In genomic region chr3:37993811-37994638, GRCh38 we compare ENCODE assay signal across 3 cellular contexts.
TF ChIP-seq lines count a peak whose summit lies in the region.

No MANE protein-coding gene starts in this region.

TF ChIP-seq in liver, 16 proteins besides CTCF, POLR2A, EP300 and RAD21:
- no peak for TF ChIP-seq TAF1 (conservative IDR thresholded peaks at IDR 0.05)
- TF ChIP-seq HNF4G (IDR thresholded peaks at IDR 0.05): no peak
- peak; percentile 96 to 98 for TF ChIP-seq EGR1 (IDR thresholded peaks at IDR 0.05; ENCODE audit: low read depth in 2 of 2)
- no peak for TF ChIP-seq JUND (IDR thresholded peaks at IDR 0.05)
- TF ChIP-seq FOXA1 (IDR thresholded peaks at IDR 0.05): no peak
- no peak for TF ChIP-seq NR2F2 (IDR thresholded peaks at IDR 0.05)
- no peak for TF ChIP-seq FOXA2 (IDR thresholded peaks at IDR 0.05)
- no peak for TF ChIP-seq RXRA (IDR thresholded peaks at IDR 0.05)
- TF ChIP-seq, protein P1, sequence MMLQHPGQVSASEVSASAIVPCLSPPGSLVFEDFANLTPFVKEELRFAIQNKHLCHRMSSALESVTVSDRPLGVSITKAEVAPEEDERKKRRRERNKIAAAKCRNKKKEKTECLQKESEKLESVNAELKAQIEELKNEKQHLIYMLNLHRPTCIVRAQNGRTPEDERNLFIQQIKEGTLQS (IDR thresholded peaks at IDR 0.05): no peak
- TF ChIP-seq YY1 (IDR thresholded peaks at IDR 0.05): peak; percentile 38
- TF ChIP-seq, protein P2, sequence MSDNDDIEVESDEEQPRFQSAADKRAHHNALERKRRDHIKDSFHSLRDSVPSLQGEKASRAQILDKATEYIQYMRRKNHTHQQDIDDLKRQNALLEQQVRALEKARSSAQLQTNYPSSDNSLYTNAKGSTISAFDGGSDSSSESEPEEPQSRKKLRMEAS (IDR thresholded peaks at IDR 0.05): no peak
- peak; percentile 24 for TF ChIP-seq SP1 (IDR thresholded peaks at IDR 0.05)
- TF ChIP-seq HNF4A (conservative IDR thresholded peaks at IDR 0.05): peak in 1 of 2 donors; percentile 16
- TF ChIP-seq, protein P3, sequence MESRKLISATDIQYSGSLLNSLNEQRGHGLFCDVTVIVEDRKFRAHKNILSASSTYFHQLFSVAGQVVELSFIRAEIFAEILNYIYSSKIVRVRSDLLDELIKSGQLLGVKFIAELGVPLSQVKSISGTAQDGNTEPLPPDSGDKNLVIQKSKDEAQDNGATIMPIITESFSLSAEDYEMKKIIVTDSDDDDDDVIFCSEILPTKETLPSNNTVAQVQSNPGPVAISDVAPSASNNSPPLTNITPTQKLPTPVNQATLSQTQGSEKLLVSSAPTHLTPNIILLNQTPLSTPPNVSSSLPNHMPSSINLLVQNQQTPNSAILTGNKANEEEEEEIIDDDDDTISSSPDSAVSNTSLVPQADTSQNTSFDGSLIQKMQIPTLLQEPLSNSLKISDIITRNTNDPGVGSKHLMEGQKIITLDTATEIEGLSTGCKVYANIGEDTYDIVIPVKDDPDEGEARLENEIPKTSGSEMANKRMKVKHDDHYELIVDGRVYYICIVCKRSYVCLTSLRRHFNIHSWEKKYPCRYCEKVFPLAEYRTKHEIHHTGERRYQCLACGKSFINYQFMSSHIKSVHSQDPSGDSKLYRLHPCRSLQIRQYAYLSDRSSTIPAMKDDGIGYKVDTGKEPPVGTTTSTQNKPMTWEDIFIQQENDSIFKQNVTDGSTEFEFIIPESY (IDR thresholded peaks at IDR 0.05): no peak
- TF ChIP-seq, protein P4, sequence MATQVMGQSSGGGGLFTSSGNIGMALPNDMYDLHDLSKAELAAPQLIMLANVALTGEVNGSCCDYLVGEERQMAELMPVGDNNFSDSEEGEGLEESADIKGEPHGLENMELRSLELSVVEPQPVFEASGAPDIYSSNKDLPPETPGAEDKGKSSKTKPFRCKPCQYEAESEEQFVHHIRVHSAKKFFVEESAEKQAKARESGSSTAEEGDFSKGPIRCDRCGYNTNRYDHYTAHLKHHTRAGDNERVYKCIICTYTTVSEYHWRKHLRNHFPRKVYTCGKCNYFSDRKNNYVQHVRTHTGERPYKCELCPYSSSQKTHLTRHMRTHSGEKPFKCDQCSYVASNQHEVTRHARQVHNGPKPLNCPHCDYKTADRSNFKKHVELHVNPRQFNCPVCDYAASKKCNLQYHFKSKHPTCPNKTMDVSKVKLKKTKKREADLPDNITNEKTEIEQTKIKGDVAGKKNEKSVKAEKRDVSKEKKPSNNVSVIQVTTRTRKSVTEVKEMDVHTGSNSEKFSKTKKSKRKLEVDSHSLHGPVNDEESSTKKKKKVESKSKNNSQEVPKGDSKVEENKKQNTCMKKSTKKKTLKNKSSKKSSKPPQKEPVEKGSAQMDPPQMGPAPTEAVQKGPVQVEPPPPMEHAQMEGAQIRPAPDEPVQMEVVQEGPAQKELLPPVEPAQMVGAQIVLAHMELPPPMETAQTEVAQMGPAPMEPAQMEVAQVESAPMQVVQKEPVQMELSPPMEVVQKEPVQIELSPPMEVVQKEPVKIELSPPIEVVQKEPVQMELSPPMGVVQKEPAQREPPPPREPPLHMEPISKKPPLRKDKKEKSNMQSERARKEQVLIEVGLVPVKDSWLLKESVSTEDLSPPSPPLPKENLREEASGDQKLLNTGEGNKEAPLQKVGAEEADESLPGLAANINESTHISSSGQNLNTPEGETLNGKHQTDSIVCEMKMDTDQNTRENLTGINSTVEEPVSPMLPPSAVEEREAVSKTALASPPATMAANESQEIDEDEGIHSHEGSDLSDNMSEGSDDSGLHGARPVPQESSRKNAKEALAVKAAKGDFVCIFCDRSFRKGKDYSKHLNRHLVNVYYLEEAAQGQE (IDR thresholded peaks at IDR 0.05): no peak
- peak in 1 of 2 donors; percentile 66 for TF ChIP-seq GABPA (IDR thresholded peaks at IDR 0.05 in 1 of 2, conservative IDR thresholded peaks at IDR 0.05 in 1 of 2)

TF ChIP-seq in HepG2, 621 proteins besides CTCF, POLR2A, EP300 and RAD21 (continues in another document):
- TF ChIP-seq CENPT (CRISPR knock-in tag; IDR thresholded peaks at IDR 0.05; ENCODE audit: low read depth) (no peak), ZNF205 (CRISPR knock-in tag; IDR thresholded peaks at IDR 0.05) (no peak), BRF2 (CRISPR knock-in tag; IDR thresholded peaks at IDR 0.05) (no peak), TIGD3 (CRISPR knock-in tag; IDR thresholded peaks at IDR 0.05; ENCODE audit: borderline replicate concordance) (no peak), ATF2 (CRISPR knock-in tag; IDR thresholded peaks at IDR 0.05) (no peak), HNRNPLL (IDR thresholded peaks at IDR 0.05; ENCODE audit: low read depth, low read length, poor library complexity, severe bottlenecking) (no peak), ZNF710 (CRISPR knock-in tag; IDR thresholded peaks at IDR 0.05; ENCODE audit: borderline replicate concordance) (no peak), ZNF850 (CRISPR knock-in tag; conservative IDR thresholded peaks at IDR 0.05) (no peak), TAF15 (IDR thresholded peaks at IDR 0.05; ENCODE audit: low read depth, low read length, poor library complexity, severe bottlenecking) (no peak), TMF1 (CRISPR knock-in tag; IDR thresholded peaks at IDR 0.05; ENCODE audit: low read depth) (no peak), ZNF569 (CRISPR knock-in tag; IDR thresholded peaks at IDR 0.05; ENCODE audit: borderline replicate concordance) (no peak), CBX2 (IDR thresholded peaks at IDR 0.05; ENCODE audit: low read depth, low read length) (no peak), CBX2 (CRISPR knock-in tag; IDR thresholded peaks at IDR 0.05; ENCODE audit: low read depth) (no peak), SNRNP70 (IDR thresholded peaks at IDR 0.05; ENCODE audit: low read depth, low read length) (no peak), ZNF720 (CRISPR knock-in tag; IDR thresholded peaks at IDR 0.05) (no peak), ZNF10 (CRISPR knock-in tag; IDR thresholded peaks at IDR 0.05; ENCODE audit: borderline replicate concordance, low read depth) (no peak), GTF3A (CRISPR knock-in tag; conservative IDR thresholded peaks at IDR 0.05) (no peak)

TF ChIP-seq in SK-N-SH treated with all-trans-retinoic acid at 6 μM for 48 hours, 23 proteins besides CTCF, POLR2A, EP300 and RAD21:
- TF ChIP-seq POU6F1 (CRISPR knock-in tag; IDR thresholded peaks at IDR 0.05; ENCODE audit: borderline replicate concordance, low read depth) (no peak), ARNTL (CRISPR knock-in tag; IDR thresholded peaks at IDR 0.05; ENCODE audit: borderline replicate concordance, low read depth) (no peak), ZNF70 (CRISPR knock-in tag; IDR thresholded peaks at IDR 0.05) (no peak), TCF4 (CRISPR knock-in tag; IDR thresholded peaks at IDR 0.05; ENCODE audit: borderline replicate concordance) (no peak), SNAI2 (CRISPR knock-in tag; IDR thresholded peaks at IDR 0.05) (no peak), CREB5 (CRISPR knock-in tag; IDR thresholded peaks at IDR 0.05; ENCODE audit: low read depth) (no peak), RARB (CRISPR knock-in tag; IDR thresholded peaks at IDR 0.05) (no peak), ZFP30 (CRISPR knock-in tag; IDR thresholded peaks at IDR 0.05) (no peak), ESRRG (CRISPR knock-in tag; IDR thresholded peaks at IDR 0.05) (no peak), TOX (CRISPR knock-in tag; IDR thresholded peaks at IDR 0.05; ENCODE audit: borderline replicate concordance) (no peak), PPARA (CRISPR knock-in tag; IDR thresholded peaks at IDR 0.05; ENCODE audit: borderline replicate concordance) (no peak)
- TF ChIP-seq, protein P5, sequence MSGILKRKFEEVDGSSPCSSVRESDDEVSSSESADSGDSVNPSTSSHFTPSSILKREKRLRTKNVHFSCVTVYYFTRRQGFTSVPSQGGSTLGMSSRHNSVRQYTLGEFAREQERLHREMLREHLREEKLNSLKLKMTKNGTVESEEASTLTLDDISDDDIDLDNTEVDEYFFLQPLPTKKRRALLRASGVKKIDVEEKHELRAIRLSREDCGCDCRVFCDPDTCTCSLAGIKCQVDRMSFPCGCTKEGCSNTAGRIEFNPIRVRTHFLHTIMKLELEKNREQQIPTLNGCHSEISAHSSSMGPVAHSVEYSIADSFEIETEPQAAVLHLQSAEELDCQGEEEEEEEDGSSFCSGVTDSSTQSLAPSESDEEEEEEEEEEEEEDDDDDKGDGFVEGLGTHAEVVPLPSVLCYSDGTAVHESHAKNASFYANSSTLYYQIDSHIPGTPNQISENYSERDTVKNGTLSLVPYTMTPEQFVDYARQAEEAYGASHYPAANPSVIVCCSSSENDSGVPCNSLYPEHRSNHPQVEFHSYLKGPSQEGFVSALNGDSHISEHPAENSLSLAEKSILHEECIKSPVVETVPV (CRISPR knock-in tag; IDR thresholded peaks at IDR 0.05): no peak
- TF ChIP-seq, protein P6, sequence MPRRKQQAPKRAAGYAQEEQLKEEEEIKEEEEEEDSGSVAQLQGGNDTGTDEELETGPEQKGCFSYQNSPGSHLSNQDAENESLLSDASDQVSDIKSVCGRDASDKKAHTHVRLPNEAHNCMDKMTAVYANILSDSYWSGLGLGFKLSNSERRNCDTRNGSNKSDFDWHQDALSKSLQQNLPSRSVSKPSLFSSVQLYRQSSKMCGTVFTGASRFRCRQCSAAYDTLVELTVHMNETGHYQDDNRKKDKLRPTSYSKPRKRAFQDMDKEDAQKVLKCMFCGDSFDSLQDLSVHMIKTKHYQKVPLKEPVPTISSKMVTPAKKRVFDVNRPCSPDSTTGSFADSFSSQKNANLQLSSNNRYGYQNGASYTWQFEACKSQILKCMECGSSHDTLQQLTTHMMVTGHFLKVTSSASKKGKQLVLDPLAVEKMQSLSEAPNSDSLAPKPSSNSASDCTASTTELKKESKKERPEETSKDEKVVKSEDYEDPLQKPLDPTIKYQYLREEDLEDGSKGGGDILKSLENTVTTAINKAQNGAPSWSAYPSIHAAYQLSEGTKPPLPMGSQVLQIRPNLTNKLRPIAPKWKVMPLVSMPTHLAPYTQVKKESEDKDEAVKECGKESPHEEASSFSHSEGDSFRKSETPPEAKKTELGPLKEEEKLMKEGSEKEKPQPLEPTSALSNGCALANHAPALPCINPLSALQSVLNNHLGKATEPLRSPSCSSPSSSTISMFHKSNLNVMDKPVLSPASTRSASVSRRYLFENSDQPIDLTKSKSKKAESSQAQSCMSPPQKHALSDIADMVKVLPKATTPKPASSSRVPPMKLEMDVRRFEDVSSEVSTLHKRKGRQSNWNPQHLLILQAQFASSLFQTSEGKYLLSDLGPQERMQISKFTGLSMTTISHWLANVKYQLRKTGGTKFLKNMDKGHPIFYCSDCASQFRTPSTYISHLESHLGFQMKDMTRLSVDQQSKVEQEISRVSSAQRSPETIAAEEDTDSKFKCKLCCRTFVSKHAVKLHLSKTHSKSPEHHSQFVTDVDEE (CRISPR knock-in tag; IDR thresholded peaks at IDR 0.05): no peak
